18 cellular contexts compared by ENCODE assay signal in the genomic region with DNA sequence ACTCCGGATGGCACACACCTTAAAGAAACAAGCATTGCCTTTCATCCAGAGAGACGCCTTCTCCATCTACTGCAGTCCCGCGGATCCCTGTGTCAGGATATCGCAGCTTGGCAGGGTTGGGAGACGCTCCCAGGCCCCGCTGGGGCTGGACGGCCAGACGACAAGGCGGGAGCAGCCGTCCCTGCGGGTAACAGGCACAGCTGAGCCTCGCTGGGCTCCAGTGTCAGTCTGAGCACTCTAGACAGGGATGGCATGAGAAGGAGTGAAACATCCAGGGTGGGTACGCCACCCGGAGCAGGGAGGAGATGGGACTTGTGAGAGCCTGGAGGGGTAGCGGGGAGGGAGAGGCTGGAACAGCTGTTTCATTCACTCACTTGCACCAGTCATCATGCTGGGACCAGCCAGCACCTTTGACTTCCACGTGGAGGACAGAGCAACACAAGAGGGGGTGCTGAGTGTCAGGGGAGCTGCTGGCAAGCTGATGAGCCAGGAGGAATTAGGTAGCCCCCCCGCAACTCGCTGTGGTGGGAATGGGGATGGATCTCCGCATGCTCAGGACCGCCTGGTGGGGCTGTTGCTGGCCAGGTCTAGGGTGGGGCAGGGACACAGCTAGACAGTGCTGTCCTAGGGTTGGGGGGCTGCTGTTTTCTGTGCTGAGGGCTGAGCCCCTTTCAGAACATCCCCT. TPM values are rescaled to one million over a fixed set of nuclear protein-coding genes. Genes with fewer than 3 reads are reported as not detected.
DNase-seq lines count a peak whose midpoint lies in the region; ATAC-seq, FAIRE-seq and TF ChIP-seq lines count a peak whose summit lies in the region.
"Had no signal": no experiment of that assay in that cellular context is flagged by ENCODE, and none has a peak within 500 bp of the region (broad histone marks: within the 10 kb centered on the region; RNA-seq: fewer than 3 reads in every experiment).

No MANE protein-coding gene starts in this region.

- H3K27ac ChIP-seq in H1 (ENCODE audit: low read depth, low read length): no peak overlapping the region
- no peak overlapping the region for H3K27ac ChIP-seq in psoas muscle
- no peak overlapping the region for H3K27ac ChIP-seq in ovary
- H3K27ac ChIP-seq: HL-60, PC-9 had no signal

- no peak overlapping the region for H3K23ac ChIP-seq in H1 (ENCODE audit: insufficient read length)

- H3K56ac ChIP-seq in H1 (replicated peaks; ENCODE audit: insufficient read length, low read depth, low read length): no peak overlapping the region

- no peak for FAIRE-seq in H1 (lab: Jason Lieb, UNC)
- FAIRE-seq: G401.6, HTR-8/SVneo had no signal

- H3K36me3 ChIP-seq in H1 (ENCODE audit: control insufficient read depth in 2 of 4, insufficient read depth in 4 of 4, low read length in 3 of 4): no peaks in the 10 kb centered on the region
- H3K36me3 ChIP-seq in psoas muscle (ENCODE audit: insufficient read depth in 1 of 2, low read depth in 1 of 2): peaks cover 0 to 44% of the 10 kb centered on the region in 2 donors
- no peaks in the 10 kb centered on the region for H3K36me3 ChIP-seq in ovary

- H3K79me2 ChIP-seq in H1 (ENCODE audit: control insufficient read depth in 1 of 2, insufficient read depth in 2 of 2, low read length in 2 of 2): no peaks in the 10 kb centered on the region

- H3K79me1 ChIP-seq in H1 (ENCODE audit: low read depth, low read length): no peaks in the 10 kb centered on the region

- H3K4me1 ChIP-seq in H1 (replicated peaks in 1 of 4; ENCODE audit: control insufficient read depth in 3 of 4, insufficient read depth in 4 of 4, low read length in 3 of 4): peaks cover 0 to 3% (median 0%) of the 10 kb centered on the region in 4 experiments; a peak in 1 of 7 replicates
- H3K4me1 ChIP-seq in psoas muscle: no peaks in the 10 kb centered on the region
- H3K4me1 ChIP-seq in ovary (ENCODE audit: insufficient read depth): no peaks in the 10 kb centered on the region

- H4K20me1 ChIP-seq in H1 (replicated peaks in 1 of 2; ENCODE audit: control insufficient read depth in 1 of 2, insufficient read depth in 2 of 2, low read length in 2 of 2): no peaks in the 10 kb centered on the region

- POLR2A ChIA-PET in H1 (lab: Charles Lee; ENCODE audit: partially characterized antibody): no interaction called here

- H4K8ac ChIP-seq in H1 (ENCODE audit: extremely low read depth, insufficient read depth, low read length): peak overlapping the region; percentile 36; the same call in 1 of the 2 replicates

- CTCF ChIA-PET in H1 (lab: Charles Lee; ENCODE audit: partially characterized antibody): interaction anchor here (0.7 to 2.1 kb wide), 8 partner anchors 8 to 328 kb away, joined by 3 to 8 read pairs (median 6); no protein-coding TSS in a partner anchor

- no peak overlapping the region for H2AK5ac ChIP-seq in H1 (ENCODE audit: low read depth, low read length)

- DNase-seq in LHCN-M2 (ENCODE audit: low read depth) (peak; percentile 31), H1 (ENCODE audit: low read depth in 1 of 2, low spot score in 2 of 2) (no peak), medulla oblongata (ENCODE audit: extremely low spot score) (peak; percentile 52), psoas muscle (no peak), ovary (no peak), NOMO-1 treated with dmso at 0.1 percent for 144 hours (lab: John Stamatoyannopoulos, UW; ENCODE audit: unreplicated experiment) (no peak)
- DNase-seq in activated effector memory CD4-positive, alpha-beta T cell treated with anti-CD3 and anti-CD28 coated beads, Interleukin-2, amount 50 U/mL, for 16 hours: no peak
- DNase-seq: DND-41, HCEC 1CT, NCI-H1436, NCI-H2081, NCI-H510A, NCI-H82, PC-9 had no signal

- TF ChIP-seq CTCF in H1 (IDR thresholded peaks at IDR 0.05; ENCODE audit: control extremely low read depth in 1 of 3, insufficient read depth in 1 of 3, low read depth in 1 of 3, low read length in 3 of 3): no peak
- no peak for TF ChIP-seq CTCF in psoas muscle (IDR thresholded peaks at IDR 0.05)
- TF ChIP-seq CTCF in ovary (IDR thresholded peaks at IDR 0.05): no peak

- H3K9me3 ChIP-seq in H1 (ENCODE audit: insufficient read depth in 2 of 2, low read depth in 1 of 2, low read length in 1 of 2): no peaks in the 10 kb centered on the region
- no peaks in the 10 kb centered on the region for H3K9me3 ChIP-seq in psoas muscle
- H3K9me3 ChIP-seq in ovary: no peaks in the 10 kb centered on the region

- no peak overlapping the region for H4K5ac ChIP-seq in H1 (ENCODE audit: insufficient read length, low read depth, low read length)

- no peak overlapping the region for H3K4me2 ChIP-seq in H1 (ENCODE audit: insufficient read depth in 1 of 2, low read depth in 2 of 2, low read length in 2 of 2)
- H3K4me2 ChIP-seq: PC-9 had no signal

- ATAC-seq in psoas muscle: peak; percentile 38 to 51 (median 42)
- no peak for ATAC-seq in HG02884 (IDR thresholded peaks at IDR 0.05; ENCODE audit: unreplicated experiment)

- TF ChIP-seq POLR2A in H1 (IDR thresholded peaks at IDR 0.05; ENCODE audit: control extremely low read depth in 1 of 2, low read depth in 2 of 2, low read length in 2 of 2): no peak
- no peak for TF ChIP-seq POLR2A in ovary (IDR thresholded peaks at IDR 0.05)

- H2BK20ac ChIP-seq in H1 (ENCODE audit: low read length): no peak overlapping the region

- H2BK5ac ChIP-seq in H1 (ENCODE audit: low read depth, low read length): no peak overlapping the region

- no peak overlapping the region for H3K18ac ChIP-seq in H1 (ENCODE audit: extremely low read depth, low read length)

- 84% methylated on average over 21 of the region's 21 CpGs; no CpG with 5 or more reads in 1 of the 2 experiments for whole genome bisulfite sequencing in H1 (ENCODE audit: extremely low coverage in 1 of 2, insufficient coverage in 1 of 2, insufficient read length in 1 of 2, insufficient replicate concordance in 2 of 2, low coverage in 1 of 2, low lambda C conversion rate in 2 of 2, missing lambda C conversion rate in 1 of 2), 2 experiments
- WGBS in psoas muscle, 3 donors: 41 to 61% (median 52%) methylated on average over 21 of the region's 21 CpGs
- WGBS in ovary, 3 donors: 84 to 91% (median 86%) methylated on average over 21 of the region's 21 CpGs

- H4K91ac ChIP-seq in H1 (replicated peaks; ENCODE audit: insufficient read length, low read length): no peak overlapping the region

- H3K4me3 ChIP-seq in H1 (ENCODE audit: extremely low read depth in 1 of 4, insufficient read depth in 2 of 4, low read depth in 3 of 4, low read length in 4 of 4): no peak overlapping the region
- no peak overlapping the region for H3K4me3 ChIP-seq in psoas muscle
- H3K4me3 ChIP-seq in ovary: no peak overlapping the region
- H3K4me3 ChIP-seq: PC-9 had no signal

- H3K23me2 ChIP-seq in H1 (ENCODE audit: low read depth, low read length): no peaks in the 10 kb centered on the region

- intact Hi-C loops in psoas muscle (cut with DNase I): no loop called here
- intact Hi-C loops in ovary (cut with DNase I): no loop called here

- H3K4ac ChIP-seq in H1 (replicated peaks; ENCODE audit: insufficient read length, low read depth, low read length): no peak overlapping the region

- no peak overlapping the region for H2AFZ ChIP-seq in H1 (ENCODE audit: low read length)
- H2AFZ ChIP-seq: PC-9 had no signal

- no peak overlapping the region for H2BK15ac ChIP-seq in H1 (ENCODE audit: low read length)

- no peak overlapping the region for H3K14ac ChIP-seq in H1 (ENCODE audit: insufficient read length)

- H3K9ac ChIP-seq in H1 (replicated peaks in 1 of 4; ENCODE audit: extremely low read depth in 1 of 4, low read depth in 3 of 4, low read length in 3 of 4): no peak overlapping the region

- TF ChIP-seq EP300 in H1 (IDR thresholded peaks at IDR 0.05; ENCODE audit: borderline replicate concordance in 1 of 2, low read depth in 2 of 2, low read length in 2 of 2): no peak
- TF ChIP-seq EP300 in ovary (IDR thresholded peaks at IDR 0.05): no peak

- no peak overlapping the region for H2BK12ac ChIP-seq in H1 (ENCODE audit: low read depth, low read length)

- H2BK120ac ChIP-seq in H1 (replicated peaks; ENCODE audit: low read depth, low read length): no peak overlapping the region

- H3K27me3 ChIP-seq in H1 (replicated peaks in 1 of 4; ENCODE audit: control insufficient read depth in 3 of 4, extremely low read depth in 1 of 4, insufficient read depth in 3 of 4, low read length in 3 of 4): peaks cover 0 to 13% (median 7%) of the 10 kb centered on the region in 4 experiments; a peak in 4 of 7 replicates
- H3K27me3 ChIP-seq in psoas muscle (ENCODE audit: insufficient read depth in 3 of 3, low read length in 2 of 3): peaks cover 0 to 2% (median 0%) of the 10 kb centered on the region in 3 donors
- H3K27me3 ChIP-seq in ovary: no peaks in the 10 kb centered on the region

- no peak for TF ChIP-seq RAD21 in H1 (IDR thresholded peaks at IDR 0.05 in 1 of 2, conservative IDR thresholded peaks at IDR 0.05 in 1 of 2; ENCODE audit: low read depth in 2 of 2, low read length in 2 of 2)

RNA-seq across cellular contexts. Expression of gene SNRPA1, which starts 31.6 kb away (rescaled TPM):
- 25.1 and 25.4 TPM in 2 replicates for total RNA-seq in LHCN-M2 (2014; rRNA removed)
- 42.7 TPM for polyA plus RNA-seq in LHCN-M2 (2012)
- 214 and 221 TPM in 2 replicates for total RNA-seq in H1 (2021; fragmentation: NEBNext Ultra II Directional; extraction: Animal tissue kit (Norgen Biotek cat#: 25700))
- 140 and 143 TPM in 2 replicates for polyA plus RNA-seq in H1 (2011; rRNA removed)
- polyA plus RNA-seq in H1 (2011; cell fraction: cytosol; rRNA removed): 226 TPM
- polyA plus RNA-seq in H1 (2011; cell fraction: nucleus; rRNA removed): 37.4 TPM
- 168 to 211 TPM (median 174 TPM) in 4 replicates for polyA plus RNA-seq in H1 (2012, experiment 1 of 2)
- polyA plus RNA-seq in H1 (2012, experiment 2 of 2): 66.1 TPM
- polyA plus RNA-seq in H1 (2013, experiment 1 of 2): 160 TPM
- polyA plus RNA-seq in H1 (2013, experiment 2 of 2): 163 TPM
- 46.8 and 53.6 TPM in 2 replicates for polyA minus RNA-seq in H1 (2011; rRNA and poly(A)+ RNA removed)
- polyA minus RNA-seq in H1 (2011; cell fraction: cytosol; rRNA and poly(A)+ RNA removed): 59.4 TPM
- polyA minus RNA-seq in H1 (2011; cell fraction: nucleus; rRNA and poly(A)+ RNA removed): 34.4 TPM
- 10 to 100 TPM; 14.8 to 42.3 (median 28.0) TPM for total RNA-seq in psoas muscle
- polyA plus RNA-seq in psoas muscle: 100 to 1,000 TPM in 1 of 3 donors, 10 to 100 TPM in 2; 34.9 to 126 (median 73.6) TPM
- total RNA-seq in ovary: 10 to 100 TPM; 18.6 to 55.1 (median 39.9) TPM
- 10 to 100 TPM; 30.8 to 34.0 TPM for polyA plus RNA-seq in ovary

RNA-seq across cellular contexts. Expression of gene SELENOS, which starts 49.3 kb away (rescaled TPM):
- total RNA-seq in LHCN-M2 (2014; rRNA removed): 58.7 and 73.5 TPM in 2 replicates
- 56.2 TPM for polyA plus RNA-seq in LHCN-M2 (2012)
- total RNA-seq in H1 (2021; fragmentation: NEBNext Ultra II Directional; extraction: Animal tissue kit (Norgen Biotek cat#: 25700)): 45.2 and 46.0 TPM in 2 replicates
- 31.0 and 45.1 TPM in 2 replicates for polyA plus RNA-seq in H1 (2011; rRNA removed)
- polyA plus RNA-seq in H1 (2011; cell fraction: cytosol; rRNA removed): 51.7 TPM
- polyA plus RNA-seq in H1 (2011; cell fraction: nucleus; rRNA removed): 16.3 TPM
- polyA plus RNA-seq in H1 (2012, experiment 1 of 2): 33.4 to 41.9 TPM (median 36.8 TPM) in 4 replicates
- 35.5 TPM for polyA plus RNA-seq in H1 (2012, experiment 2 of 2)
- polyA plus RNA-seq in H1 (2013, experiment 1 of 2): 61.0 TPM
- 78.8 TPM for polyA plus RNA-seq in H1 (2013, experiment 2 of 2)
- polyA minus RNA-seq in H1 (2011; rRNA and poly(A)+ RNA removed): 16.3 and 16.9 TPM in 2 replicates
- 5.7 TPM for polyA minus RNA-seq in H1 (2011; cell fraction: cytosol; rRNA and poly(A)+ RNA removed)
- 17.3 TPM for polyA minus RNA-seq in H1 (2011; cell fraction: nucleus; rRNA and poly(A)+ RNA removed)
- total RNA-seq in psoas muscle: 10 to 100 TPM; 25.7 to 98.9 (median 50.4) TPM
- polyA plus RNA-seq in psoas muscle: 100 to 1,000 TPM; 137 to 201 (median 156) TPM
- total RNA-seq in ovary: 10 to 100 TPM; 36.9 to 61.7 (median 42.7) TPM
- polyA plus RNA-seq in ovary: 10 to 100 TPM; 56.4 to 83.2 TPM

Comparison
In these comparisons a context has a peak if more than half of its experiments do, and no peak if none do; other contexts are left out.
1. DNase-seq: peak in LHCN-M2 (single experiment) and medulla oblongata (single experiment); none in H1 (0 of 2), psoas muscle (0 of 2), ovary (0 of 5), activated effector memory CD4-positive, alpha-beta T cell treated with anti-CD3 and anti-CD28 coated beads, Interleukin-2, amount 50 U/mL, for 16 hours (single experiment) and NOMO-1 treated with dmso at 0.1 percent for 144 hours (single experiment).